1 cellular context compared by ENCODE assay signal in the genomic region with DNA sequence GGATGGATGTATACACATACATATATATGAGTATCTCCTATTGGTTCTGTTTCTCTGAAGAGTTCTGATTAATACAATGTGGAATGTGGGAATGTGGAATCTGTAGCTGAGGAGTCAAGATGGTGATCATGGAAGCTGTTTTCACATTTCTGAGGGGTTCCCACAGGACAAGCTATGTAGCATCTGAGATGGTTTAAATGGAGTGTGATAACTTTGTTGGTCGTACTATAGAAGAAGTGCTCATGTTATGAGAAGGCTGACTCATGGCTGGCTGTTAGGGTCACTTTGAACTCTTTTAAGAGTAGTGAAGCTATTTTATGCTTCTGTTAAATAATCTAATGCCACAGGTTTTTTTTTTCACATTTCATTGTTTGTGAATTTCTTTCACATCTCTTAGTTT.
TF ChIP-seq lines count a peak whose summit lies in the region.

No MANE protein-coding gene starts in this region.

TF ChIP-seq in IMR-90, 13 proteins besides CTCF, POLR2A, EP300 and RAD21 (continued from another document):
- TF ChIP-seq, protein P1, sequence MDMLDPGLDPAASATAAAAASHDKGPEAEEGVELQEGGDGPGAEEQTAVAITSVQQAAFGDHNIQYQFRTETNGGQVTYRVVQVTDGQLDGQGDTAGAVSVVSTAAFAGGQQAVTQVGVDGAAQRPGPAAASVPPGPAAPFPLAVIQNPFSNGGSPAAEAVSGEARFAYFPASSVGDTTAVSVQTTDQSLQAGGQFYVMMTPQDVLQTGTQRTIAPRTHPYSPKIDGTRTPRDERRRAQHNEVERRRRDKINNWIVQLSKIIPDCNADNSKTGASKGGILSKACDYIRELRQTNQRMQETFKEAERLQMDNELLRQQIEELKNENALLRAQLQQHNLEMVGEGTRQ (IDR thresholded peaks at IDR 0.05; ENCODE audit: low read depth, low read length): no peak
- no peak for TF ChIP-seq CEBPB (IDR thresholded peaks at IDR 0.05; ENCODE audit: low read depth, low read length)
- no peak for TF ChIP-seq MXI1 (IDR thresholded peaks at IDR 0.05; ENCODE audit: borderline replicate concordance, low read depth, low read length)
- TF ChIP-seq SMC3 (IDR thresholded peaks at IDR 0.05; ENCODE audit: low read depth, low read length): no peak
- TF ChIP-seq MAFK (IDR thresholded peaks at IDR 0.05; ENCODE audit: low read depth, low read length): no peak
- TF ChIP-seq CHD1 (IDR thresholded peaks at IDR 0.05; ENCODE audit: low read depth, low read length): no peak
- TF ChIP-seq FOS (IDR thresholded peaks at IDR 0.05; ENCODE audit: low read depth, low read length): no peak
- TF ChIP-seq RCOR1 (IDR thresholded peaks at IDR 0.05; ENCODE audit: insufficient replicate concordance, low read length): no peak
- no peak for TF ChIP-seq BHLHE40 (IDR thresholded peaks at IDR 0.05; ENCODE audit: low read depth, low read length)
